11 cellular contexts compared by ENCODE assay signal in the genomic region with DNA sequence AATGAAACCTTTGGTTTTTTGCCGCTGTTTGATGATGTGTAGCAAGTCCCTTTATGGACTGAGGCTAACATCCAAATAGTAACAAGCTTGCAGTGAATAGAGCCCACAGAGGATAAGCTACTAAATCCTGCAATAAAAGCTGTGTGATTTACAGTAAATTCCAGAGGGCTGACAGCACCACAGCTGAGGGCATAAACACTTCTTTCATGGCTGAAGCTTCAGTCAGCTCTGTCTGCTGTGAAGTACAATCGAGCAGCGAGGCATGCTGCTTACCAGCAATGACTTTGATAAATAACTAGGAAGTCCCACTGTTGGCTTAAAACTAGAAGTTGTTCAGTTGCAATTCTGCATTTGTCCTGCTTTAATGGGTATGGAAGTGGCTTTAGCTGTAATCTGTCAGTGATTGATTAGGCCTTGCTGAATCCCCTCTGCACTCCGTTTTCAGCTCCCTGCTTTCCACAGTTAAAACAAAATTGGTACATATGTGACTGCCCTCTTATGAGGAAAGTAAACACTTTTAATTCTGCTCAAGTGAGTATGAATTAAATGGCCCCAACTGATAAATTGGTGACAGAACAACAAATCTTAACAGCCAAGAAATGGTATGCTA.
DNase-seq lines count a peak whose midpoint lies in the region; ATAC-seq and TF ChIP-seq lines count a peak whose summit lies in the region.
"Had no signal": no experiment of that assay in that cellular context is flagged by ENCODE, and none has a peak within 500 bp of the region (broad histone marks: within the 10 kb centered on the region; RNA-seq: fewer than 3 reads in every experiment).

No MANE protein-coding gene starts in this region.

- no peak for TF ChIP-seq POLR2A in body of pancreas (IDR thresholded peaks at IDR 0.05)

- peak; percentile 65 for ATAC-seq in body of pancreas
- ATAC-seq in HG03039 (IDR thresholded peaks at IDR 0.05; ENCODE audit: unreplicated experiment): no peak
- ATAC-seq: natural killer cell had no signal

- no peaks in the 10 kb centered on the region for H3K27me3 ChIP-seq in body of pancreas

- no peaks in the 10 kb centered on the region for H3K36me3 ChIP-seq in body of pancreas (replicated peaks in 1 of 2; ENCODE audit: insufficient read depth in 1 of 2, low read depth in 2 of 2)

- WGBS in body of pancreas, 2 donors: 43 to 63% methylated on average over 3 to 4 of the region's 4 CpGs

- H3K9me3 ChIP-seq in body of pancreas: no peaks in the 10 kb centered on the region

- intact Hi-C loops in body of pancreas (cut with DNase I): no loop called here

- TF ChIP-seq CTCF in body of pancreas (IDR thresholded peaks at IDR 0.05): no peak

- H3K4me1 ChIP-seq in body of pancreas: no peaks in the 10 kb centered on the region

- peak; percentile 24 for DNase-seq in Ammon's horn (ENCODE audit: low spot score)
- peak; percentile 78 for DNase-seq in M059J (ENCODE audit: low read depth)
- peak in 3 of 4 donors; percentile 11 to 22 (median 13) for DNase-seq in body of pancreas
- DNase-seq in myocyte (ENCODE audit: low read depth): peak; percentile 64
- DNase-seq in MV-4-11 (lab: John Stamatoyannopoulos, UW): no peak
- DNase-seq in NK-92 (lab: John Stamatoyannopoulos, UW; ENCODE audit: unreplicated experiment): no peak
- DNase-seq in activated naive CD4-positive, alpha-beta T cell treated with anti-CD3 and anti-CD28 coated beads, Interleukin-2, amount 50 U/mL, for 16 hours: no peak
- DNase-seq: activated naive CD4-positive, alpha-beta T cell treated with anti-CD3 and anti-CD28 coated beads, Interleukin-2, amount 10 ng/mL, durations not matched to agents 7 days and 5 days; natural killer cell had no signal

- peak overlapping the region in 2 of 4 donors; percentile 15 to 33 for H3K27ac ChIP-seq in body of pancreas
- H3K27ac ChIP-seq: VCaP had no signal

- H3K4me3 ChIP-seq in body of pancreas: no peak overlapping the region

Comparison
In these comparisons a context has a peak if more than half of its experiments do, and no peak if none do; other contexts are left out.
1. DNase-seq: peak in Ammon's horn (single experiment), M059J (single experiment), body of pancreas (3 of 4) and myocyte (single experiment); none in MV-4-11 (single experiment), NK-92 (single experiment) and activated naive CD4-positive, alpha-beta T cell treated with anti-CD3 and anti-CD28 coated beads, Interleukin-2, amount 50 U/mL, for 16 hours (single experiment).